25 cellular contexts compared by ENCODE assay signal in the genomic region with DNA sequence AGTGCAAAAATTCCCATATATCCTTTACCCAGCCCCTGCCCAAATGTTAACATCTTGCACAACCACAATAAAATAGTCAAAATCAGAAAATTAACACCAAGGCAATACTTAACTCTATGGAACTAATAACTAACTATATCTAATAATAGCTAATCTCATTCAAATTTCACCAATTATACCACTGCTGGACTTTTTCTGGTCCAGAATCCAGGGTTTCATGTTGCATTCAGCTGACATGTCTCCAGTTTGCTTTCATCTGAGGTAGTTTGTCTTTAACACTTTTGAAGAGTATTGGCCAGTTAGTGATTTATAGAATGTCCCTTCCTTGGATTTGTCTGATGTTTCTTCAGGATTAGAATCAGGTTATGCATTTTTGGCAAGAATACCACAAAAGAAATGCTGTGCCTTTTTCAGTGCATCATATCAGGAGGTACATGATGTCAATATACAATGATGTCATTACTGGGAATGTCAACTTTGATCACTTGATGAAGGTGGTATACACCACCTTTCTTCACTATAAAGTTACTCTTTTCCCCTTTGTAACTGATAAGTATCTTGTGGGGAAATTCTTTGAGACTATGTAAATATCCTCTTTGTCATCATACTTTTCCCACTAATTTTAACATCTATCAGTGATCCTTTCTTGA.
A peak's percentile ranks its signal among the peaks of the same experiment; 100 is the strongest.
DNase-seq lines count a peak whose midpoint lies in the region; ATAC-seq, FAIRE-seq and TF ChIP-seq lines count a peak whose summit lies in the region.
"Had no signal": no experiment of that assay in that cellular context is flagged by ENCODE, and none has a peak within 500 bp of the region (broad histone marks: within the 10 kb centered on the region; RNA-seq: fewer than 3 reads in every experiment).

No MANE protein-coding gene starts in this region.

- intact Hi-C loops in HepG2 (cut with micrococcal nuclease; ENCODE audit: unreplicated experiment) = no loop called here
- intact Hi-C loops in right lobe of liver (cut with DNase I) = no loop called here

- H3K9ac ChIP-seq in HepG2 (ENCODE audit: insufficient read depth, low read depth, low read length) (no peak overlapping the region), endodermal cell (ENCODE audit: extremely low read depth, low read length, poor library complexity, severe bottlenecking) (no peak overlapping the region)
- H3K9ac ChIP-seq: BLaER1 treated with 17β-estradiol and CSF1 and Interleukin-3, amounts not matched to agents 10 nM and 100 nM had no signal

- H3K36me3 Mint-ChIP-seq in endodermal cell (ENCODE audit: low read depth) = no peaks in the 10 kb centered on the region
- H3K36me3 Mint-ChIP-seq: CD8-positive, alpha-beta memory T cell had no signal

- FAIRE-seq in HepG2 (lab: Jason Lieb, UNC) (no peak), urothelium cell line (lab: Jason Lieb, UNC) (peak; percentile 35)
- FAIRE-seq: A204.1, D721Med, GM12878, GM18507, H54 had no signal

- H3K36me3 ChIP-seq in HepG2 (replicated peaks in 1 of 2; ENCODE audit: control insufficient read depth in 1 of 2, insufficient read depth in 2 of 2, low read length in 2 of 2) = no peaks in the 10 kb centered on the region
- no peaks in the 10 kb centered on the region for H3K36me3 ChIP-seq in right lobe of liver
- no peaks in the 10 kb centered on the region for H3K36me3 ChIP-seq in endodermal cell (ENCODE audit: control insufficient read depth, insufficient read depth, low read length)
- H3K36me3 ChIP-seq: BE2C; BLaER1 treated with 17β-estradiol and CSF1 and Interleukin-3, amounts not matched to agents 10 nM and 100 nM; HAP-1 had no signal

- no peak overlapping the region for H3K4me3 Mint-ChIP-seq in endodermal cell
- H3K4me3 Mint-ChIP-seq: CD4-positive, alpha-beta T cell; CD8-positive, alpha-beta memory T cell had no signal

- TF ChIP-seq EP300 in HepG2 (IDR thresholded peaks at IDR 0.05; ENCODE audit: low read depth in 2 of 2, low read length in 2 of 2) (no peak), HepG2 (CRISPR knock-in tag; IDR thresholded peaks at IDR 0.05; ENCODE audit: borderline replicate concordance) (no peak)

- no peak for TF ChIP-seq CTCF in HepG2 (CRISPR knock-in tag; IDR thresholded peaks at IDR 0.05)
- TF ChIP-seq CTCF in right lobe of liver (IDR thresholded peaks at IDR 0.05) = no peak
- no peak for TF ChIP-seq CTCF in endodermal cell (conservative IDR thresholded peaks at IDR 0.05)

- no peak overlapping the region for H3K27ac ChIP-seq in HepG2 (ENCODE audit: extremely low read length, insufficient read depth, low read length)
- no peak overlapping the region for H3K27ac ChIP-seq in right lobe of liver
- no peak overlapping the region for H3K27ac ChIP-seq in endodermal cell (ENCODE audit: low read depth, low read length)
- H3K27ac ChIP-seq: 22Rv1; BLaER1 treated with 17β-estradiol and CSF1 and Interleukin-3, amounts not matched to agents 10 nM and 100 nM had no signal

- ATAC-seq in HepG2 = no peak
- ATAC-seq in right lobe of liver = no peak
- ATAC-seq in HG02588 (IDR thresholded peaks at IDR 0.05; ENCODE audit: unreplicated experiment) = no peak
- ATAC-seq in GM21423 (IDR thresholded peaks at IDR 0.05; ENCODE audit: unreplicated experiment) = no peak
- ATAC-seq: GM12878 had no signal

- TF ChIP-seq POLR2A in HepG2 (IDR thresholded peaks at IDR 0.05; ENCODE audit: insufficient read depth in 1 of 2, low read depth in 2 of 2, low read length in 2 of 2) (no peak), right lobe of liver (IDR thresholded peaks at IDR 0.05) (no peak)

- DNase-seq in HepG2 (ENCODE audit: low spot score) (no peak), right lobe of liver (no peak), endodermal cell (no peak), urothelium cell line (ENCODE audit: low spot score) (no peak)
- DNase-seq: ACHN; AML-193; BE2C; CD4-positive, alpha-beta T cell; CD8-positive, alpha-beta memory T cell; DMS 273 treated with DMSO at 0.1 percent for 48 hours; DMS79; EL; GDM1; GOT3 had no signal

- CTCF ChIA-PET in HepG2 (lab: Yijun Ruan, JAX; ENCODE audit: low intra/inter-chr PET ratio, low total read pairs) = no interaction called here

- no TSS peak for BruUV-seq in HepG2 (replicated peaks; lab: Mats Ljungman, UMichigan)

- peaks cover 44% of the 10 kb centered on the region for H3K4me1 Mint-ChIP-seq in endodermal cell
- H3K4me1 Mint-ChIP-seq: CD8-positive, alpha-beta memory T cell had no signal

- H3K79me2 ChIP-seq in HepG2 (ENCODE audit: insufficient read depth, low read length) = no peaks in the 10 kb centered on the region

- H3K27me3 Mint-ChIP-seq in endodermal cell (ENCODE audit: insufficient read depth) = peaks cover 6% of the 10 kb centered on the region

- in situ Hi-C loops in HepG2 (cut with HindIII; ENCODE audit: extremely low pct_ligation_motif_present, low pct_unique_long_range_greater_than_20kb) = no loop called here

- peaks cover 18% of the 10 kb centered on the region for H3K9me3 Mint-ChIP-seq in endodermal cell

- H3K4me3 ChIP-seq in HepG2 (replicated peaks in 1 of 3; ENCODE audit: insufficient read depth in 1 of 3, low read depth in 2 of 3, low read length in 3 of 3) = no peak overlapping the region
- H3K4me3 ChIP-seq in right lobe of liver = no peak overlapping the region
- H3K4me3 ChIP-seq in endodermal cell (ENCODE audit: low read length) = peak overlapping the region; percentile 28
- H3K4me3 ChIP-seq: BLaER1 treated with 17β-estradiol and CSF1 and Interleukin-3, amounts not matched to agents 10 nM and 100 nM; GM12878; HAP-1 had no signal

- H3K9me3 ChIP-seq in HepG2 (ENCODE audit: low read length) (no peaks in the 10 kb centered on the region), right lobe of liver (no peaks in the 10 kb centered on the region), endodermal cell (ENCODE audit: control insufficient read depth, low read length) (peaks cover 25% of the 10 kb centered on the region)
- H3K9me3 ChIP-seq: BE2C, HAP-1 had no signal

- TF ChIP-seq RAD21 in HepG2 (CRISPR knock-in tag; IDR thresholded peaks at IDR 0.05) = no peak

- POLR2A ChIA-PET in HepG2 (lab: Yijun Ruan, JAX) = no interaction called here

- H3K27me3 ChIP-seq in HepG2 (ENCODE audit: control insufficient read depth in 1 of 2, insufficient read depth in 2 of 2, low read length in 2 of 2) (no peaks in the 10 kb centered on the region), right lobe of liver (no peaks in the 10 kb centered on the region), endodermal cell (ENCODE audit: control insufficient read depth, insufficient read depth, low read length, poor library complexity, severe bottlenecking) (no peaks in the 10 kb centered on the region)
- H3K27me3 ChIP-seq: BE2C; BLaER1 treated with 17β-estradiol and CSF1 and Interleukin-3, amounts not matched to agents 10 nM and 100 nM had no signal

- no peak overlapping the region for H3K4me2 ChIP-seq in HepG2 (ENCODE audit: low read depth, low read length)

- H3K4me1 ChIP-seq in HepG2 (ENCODE audit: insufficient read depth, low read length) (peaks cover 33% of the 10 kb centered on the region), right lobe of liver (no peaks in the 10 kb centered on the region), endodermal cell (ENCODE audit: control insufficient read depth, insufficient read depth, low read length) (peaks cover 7% of the 10 kb centered on the region)
- H3K4me1 ChIP-seq: BE2C had no signal

- H3K27ac Mint-ChIP-seq in endodermal cell = no peak overlapping the region
- H3K27ac Mint-ChIP-seq: CD14-positive monocyte; CD4-positive, alpha-beta T cell had no signal

- no peaks in the 10 kb centered on the region for H4K20me1 ChIP-seq in HepG2 (ENCODE audit: insufficient read depth, low read length)
- H4K20me1 ChIP-seq: BLaER1 treated with 17β-estradiol and CSF1 and Interleukin-3, amounts not matched to agents 10 nM and 100 nM had no signal

- H2AFZ ChIP-seq in HepG2 (ENCODE audit: low read length) = no peak overlapping the region

TF ChIP-seq in HepG2, 621 proteins besides CTCF, POLR2A, EP300 and RAD21:
- TF ChIP-seq ZNF263 (CRISPR knock-in tag; IDR thresholded peaks at IDR 0.05) (no peak), ATF7 (IDR thresholded peaks at IDR 0.05) (peak; percentile 87), ATF7 (CRISPR knock-in tag; IDR thresholded peaks at IDR 0.05) (no peak)
